8 cellular contexts compared by ENCODE assay signal in the genomic region with DNA sequence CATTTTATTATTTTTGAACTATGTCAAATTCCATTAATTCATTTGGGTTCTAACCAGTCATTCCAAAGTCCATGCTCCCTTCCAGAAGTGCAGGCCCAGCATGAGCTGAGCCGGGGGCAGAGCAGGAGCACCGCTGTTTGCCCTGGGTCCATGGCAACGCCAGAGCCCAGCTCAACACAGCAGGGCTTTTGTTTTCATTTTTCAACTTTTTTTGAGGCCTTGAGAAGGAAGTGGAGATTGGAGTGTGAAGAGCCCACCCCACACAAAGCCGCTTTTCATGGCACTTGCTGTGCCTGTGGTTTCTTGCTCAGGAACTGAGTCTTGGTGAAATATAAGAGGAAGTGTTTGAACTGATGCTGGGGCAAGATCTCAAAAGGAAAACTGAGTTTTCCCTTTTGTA. TPM values are rescaled to one million over a fixed set of nuclear protein-coding genes. Genes with fewer than 3 reads are reported as not detected.
DNase-seq lines count a peak whose midpoint lies in the region; ATAC-seq, FAIRE-seq and TF ChIP-seq lines count a peak whose summit lies in the region.

No MANE protein-coding gene starts in this region.

- no peak overlapping the region for H4K8ac ChIP-seq in H9 (replicated peaks; ENCODE audit: insufficient read length, low read depth, low read length)

- no peak for TF ChIP-seq POLR2A in endothelial cell of umbilical vein (IDR thresholded peaks at IDR 0.05; ENCODE audit: low read depth, low read length)

- no peak overlapping the region for H3K56ac ChIP-seq in H9 (ENCODE audit: insufficient read length, low read depth, low read length)

- peaks cover 23 to 28% of the 10 kb centered on the region in 2 experiments for H3K4me1 Mint-ChIP-seq in H9

- H3K27me3 ChIP-seq in H9 (ENCODE audit: insufficient read depth, low read length) = no peaks in the 10 kb centered on the region
- H3K27me3 ChIP-seq in endothelial cell of umbilical vein (ENCODE audit: control insufficient read depth in 2 of 2, insufficient read depth in 2 of 2, low read length in 2 of 2) = peaks cover 6 to 8% of the 10 kb centered on the region in 2 experiments

- H3K27ac ChIP-seq in H9 (ENCODE audit: insufficient read length, low read depth, low read length) (no peak overlapping the region), endothelial cell of umbilical vein (ENCODE audit: insufficient read depth, low read depth, low read length) (no peak overlapping the region)

- peaks cover 16 to 21% of the 10 kb centered on the region in 2 experiments for H3K9me3 Mint-ChIP-seq in H9

- no peak overlapping the region for H2AK5ac ChIP-seq in H9 (ENCODE audit: insufficient read length, low read length)

- CTCF ChIA-PET in endothelial cell of umbilical vein (lab: Charles Lee) = no interaction called here

- no peaks in the 10 kb centered on the region for H3K9me1 ChIP-seq in endothelial cell of umbilical vein (replicated peaks; ENCODE audit: control insufficient read depth, extremely low read depth, insufficient read depth, low read length)

- dilution Hi-C loops in endothelial cell of umbilical vein (cut with MboI; ENCODE audit: extremely low pct_ligation_motif_present, low sequenced_read_pairs) = no loop called here

- no peak overlapping the region for H3T11ph ChIP-seq in H9 (ENCODE audit: low read length)

- TF ChIP-seq CTCF in H9 (conservative IDR thresholded peaks at IDR 0.05) (no peak), endothelial cell of umbilical vein (IDR thresholded peaks at IDR 0.05; ENCODE audit: extremely low read depth in 1 of 2, insufficient read depth in 1 of 2, low read depth in 1 of 2, low read length in 2 of 2) (no peak)

- H3K18ac ChIP-seq in H9 (ENCODE audit: insufficient read length, low read depth, low read length) = no peak overlapping the region

- peaks cover 6 to 18% (median 11%) of the 10 kb centered on the region in 3 experiments for H3K36me3 Mint-ChIP-seq in H9 (ENCODE audit: insufficient read depth in 1 of 3, low read depth in 3 of 3)

- H2AFZ ChIP-seq in H9 (ENCODE audit: low read length) (no peak overlapping the region), endothelial cell of umbilical vein (ENCODE audit: low read depth, low read length) (no peak overlapping the region)

- no CpG with 5 or more reads among the region's 4 CpGs for WGBS in H9 (ENCODE audit: extremely low coverage, insufficient read length, low lambda C conversion rate)

- no peak overlapping the region for H3K14ac ChIP-seq in H9 (ENCODE audit: insufficient read depth, low read length)

- H4K91ac ChIP-seq in H9 (ENCODE audit: insufficient read length, low read depth, low read length) = no peak overlapping the region

- H3K27me3 Mint-ChIP-seq in H9 (ENCODE audit: low read depth) = peaks cover 5% of the 10 kb centered on the region

- no peaks in the 10 kb centered on the region for H3K23me2 ChIP-seq in H9 (ENCODE audit: insufficient read length, low read depth, low read length, poor library complexity, severe bottlenecking)

- BruUV-seq in endothelial cell of umbilical vein (replicated peaks; lab: Mats Ljungman, UMichigan) = no TSS peak

- H3K4ac ChIP-seq in H9 (ENCODE audit: low read depth, low read length) = no peak overlapping the region

- H3K27ac Mint-ChIP-seq in H9 = peak overlapping the region in 2 of 3 experiments; percentile 52 to 80; a peak in 2 of 7 replicates

- no peak overlapping the region for H4K5ac ChIP-seq in H9 (ENCODE audit: insufficient read length, low read depth, low read length)

- H3K79me2 ChIP-seq in H9 (ENCODE audit: insufficient read depth, low read length) (no peaks in the 10 kb centered on the region), endothelial cell of umbilical vein (ENCODE audit: control insufficient read depth, insufficient read depth, low read length) (no peaks in the 10 kb centered on the region)

- H2BK20ac ChIP-seq in H9 (ENCODE audit: low read depth, low read length, poor library complexity, severe bottlenecking) = no peak overlapping the region

- no peaks in the 10 kb centered on the region for H3K36me3 ChIP-seq in endothelial cell of umbilical vein (ENCODE audit: control insufficient read depth in 2 of 2, extremely low read depth in 1 of 2, insufficient read depth in 2 of 2, low read length in 2 of 2)

- POLR2A ChIA-PET in endothelial cell of umbilical vein (lab: Charles Lee) = no interaction called here

- H3K9me3 ChIP-seq in H9 (ENCODE audit: control insufficient read depth, low read depth, low read length) (peaks cover 7% of the 10 kb centered on the region), endothelial cell of umbilical vein (replicated peaks; ENCODE audit: control insufficient read depth, insufficient read depth, low read length) (no peaks in the 10 kb centered on the region)

- H4K20me1 ChIP-seq in H9 (ENCODE audit: control insufficient read depth, insufficient read depth, insufficient read length) (no peaks in the 10 kb centered on the region), endothelial cell of umbilical vein (replicated peaks; ENCODE audit: control insufficient read depth, extremely low read depth, insufficient read depth, low read length) (no peaks in the 10 kb centered on the region)

- ATAC-seq in GM21423 (IDR thresholded peaks at IDR 0.05; ENCODE audit: unreplicated experiment) = no peak

- no peak overlapping the region for H2BK12ac ChIP-seq in H9 (ENCODE audit: insufficient read length, low read depth, low read length)

- H3K79me1 ChIP-seq in H9 (ENCODE audit: insufficient read depth, low read depth, low read length, poor library complexity, severe bottlenecking) = no peaks in the 10 kb centered on the region

- H2BK5ac ChIP-seq in H9 (ENCODE audit: insufficient read length, low read length) = no peak overlapping the region

- intact Hi-C loops in endothelial cell of umbilical vein (cut with micrococcal nuclease) (no loop called here), posterior cingulate gyrus (cut with DNase I) (no loop called here)

- H3K4me1 ChIP-seq in H9 (ENCODE audit: insufficient read depth, low read length) (no peaks in the 10 kb centered on the region), endothelial cell of umbilical vein (ENCODE audit: control insufficient read depth, extremely low read depth, insufficient read depth, low read length) (no peaks in the 10 kb centered on the region)

- H3K23ac ChIP-seq in H9 (ENCODE audit: insufficient read length, low read depth, low read length) = no peak overlapping the region

- H3K4me3 ChIP-seq in endothelial cell of umbilical vein (replicated peaks in 1 of 3; ENCODE audit: insufficient read depth in 1 of 3, low read depth in 1 of 3, low read length in 3 of 3) = no peak overlapping the region

- H3K9ac ChIP-seq in H9 (ENCODE audit: extremely low read depth, insufficient read length, low read length) (no peak overlapping the region), endothelial cell of umbilical vein (replicated peaks; ENCODE audit: extremely low read depth, insufficient read depth, low read length) (no peak overlapping the region)

- H3K4me3 Mint-ChIP-seq in H9 = no peak overlapping the region

- DNase-seq in H9 = no peak
- peak in 3 of 5 donors; percentile 13 to 41 (median 21) for DNase-seq in T-helper 1 cell
- peak; percentile 36 for DNase-seq in endothelial cell of umbilical vein (ENCODE audit: low read depth, low spot score)
- DNase-seq in posterior cingulate gyrus = peak; percentile 53 to 95 (median 65)
- DNase-seq in NCI-H526 treated with DMSO at 0.1 percent for 48 hours (lab: John Stamatoyannopoulos, UW) = no peak
- no peak for DNase-seq in ACHN
- DNase-seq in NCI-H345 (lab: John Stamatoyannopoulos, UW) = no peak

- FAIRE-seq in endothelial cell of umbilical vein (lab: Jason Lieb, UNC) = no peak

- H3K4me2 ChIP-seq in H9 (ENCODE audit: insufficient read depth, insufficient read length, low read length) = no peak overlapping the region
- H3K4me2 ChIP-seq in endothelial cell of umbilical vein (ENCODE audit: insufficient read depth, low read length) = no peak overlapping the region

- H2BK15ac ChIP-seq in H9 (ENCODE audit: low read depth, low read length) = no peak overlapping the region

- no peak overlapping the region for H2BK120ac ChIP-seq in H9 (ENCODE audit: low read depth, low read length, poor library complexity, severe bottlenecking)

- in situ Hi-C loops in ACHN (cut with HindIII; ENCODE audit: low pct_ligation_motif_present, low pct_unique_long_range_greater_than_20kb, low sequenced_read_pairs) = no loop called here

TF ChIP-seq in endothelial cell of umbilical vein, 7 proteins besides CTCF, POLR2A, EP300 and RAD21:
- TF ChIP-seq JUN (IDR thresholded peaks at IDR 0.05; ENCODE audit: borderline replicate concordance, insufficient read depth, insufficient read length, low read depth) (no peak), MYC (IDR thresholded peaks at IDR 0.05; ENCODE audit: low read depth, low read length) (no peak)

RNA-seq across cellular contexts. Expression of a gene that starts 13.2 kb away (rescaled TPM):
- 53.4 and 53.7 TPM in 2 replicates for total RNA-seq in H9 (2021)
- 107 and 125 TPM in 2 replicates for total RNA-seq in endothelial cell of umbilical vein
- 177 and 193 TPM in 2 replicates for polyA plus RNA-seq in endothelial cell of umbilical vein
- 208 and 210 TPM in 2 replicates for polyA plus RNA-seq in endothelial cell of umbilical vein (2011; cell fraction: cytosol; rRNA removed)
- polyA plus RNA-seq in endothelial cell of umbilical vein (2011; cell fraction: nucleus; rRNA removed) = 230 and 239 TPM in 2 replicates
- polyA plus RNA-seq in endothelial cell of umbilical vein (2012) = 124 and 135 TPM in 2 replicates
- polyA minus RNA-seq in endothelial cell of umbilical vein = 156 and 171 TPM in 2 replicates
- polyA minus RNA-seq in endothelial cell of umbilical vein (2011; cell fraction: cytosol; rRNA and poly(A)+ RNA removed) = 19.5 TPM
- 65.3 and 77.5 TPM in 2 replicates for polyA minus RNA-seq in endothelial cell of umbilical vein (2011; cell fraction: nucleus; rRNA and poly(A)+ RNA removed)

RNA-seq across cellular contexts. Expression of a gene that starts 17.3 kb away (rescaled TPM):
- total RNA-seq in H9 (2021) (0.26 and 0.53 TPM in 2 replicates), endothelial cell of umbilical vein (not detected in 2 replicates)
- polyA plus RNA-seq in endothelial cell of umbilical vein = not detected in 2 replicates
- polyA plus RNA-seq in endothelial cell of umbilical vein (2011; cell fraction: cytosol; rRNA removed) = not detected in 2 replicates
- not detected in 2 replicates for polyA plus RNA-seq in endothelial cell of umbilical vein (2011; cell fraction: nucleus; rRNA removed)
- not detected in 2 replicates for polyA plus RNA-seq in endothelial cell of umbilical vein (2012)
- not detected in 2 replicates for polyA minus RNA-seq in endothelial cell of umbilical vein
- polyA minus RNA-seq in endothelial cell of umbilical vein (2011; cell fraction: cytosol; rRNA and poly(A)+ RNA removed) = not detected
- polyA minus RNA-seq in endothelial cell of umbilical vein (2011; cell fraction: nucleus; rRNA and poly(A)+ RNA removed) = not detected in 2 replicates

Comparison
In these comparisons a context has a peak if more than half of its experiments do, and no peak if none do; other contexts are left out.
1. DNase-seq: peak in T-helper 1 cell (3 of 5), endothelial cell of umbilical vein (single experiment) and posterior cingulate gyrus (10 of 10); none in H9 (single experiment), NCI-H526 treated with DMSO at 0.1 percent for 48 hours (single experiment), ACHN (single experiment) and NCI-H345 (single experiment).